In genomic region chr20:48709292-48709691, GRCh38 we compare ENCODE assay signal across 26 cellular contexts.
DNase-seq lines count a peak whose midpoint lies in the region; ATAC-seq lines count a peak whose summit lies in the region.
"Had no signal": no experiment of that assay in that cellular context is flagged by ENCODE, and none has a peak within 500 bp of the region (broad histone marks: within the 10 kb centered on the region; RNA-seq: fewer than 3 reads in every experiment).

No MANE protein-coding gene starts in this region.

- H3K4me1 ChIP-seq in BLaER1 treated with 17β-estradiol and CSF1 and Interleukin-3, amounts not matched to agents 10 nM and 100 nM, result peaks cover 65 to 100% (median 99%) of the 10 kb centered on the region in 10 experiments
- H3K4me1 ChIP-seq: pancreas had no signal

- H3K27me3 ChIP-seq in BLaER1 treated with 17β-estradiol and CSF1 and Interleukin-3, amounts not matched to agents 10 nM and 100 nM, result no peaks in the 10 kb centered on the region
- H3K27me3 ChIP-seq: pancreas, right atrium auricular region, suprapubic skin had no signal

- H3K9ac ChIP-seq in BLaER1 treated with 17β-estradiol and CSF1 and Interleukin-3, amounts not matched to agents 10 nM and 100 nM, result no peak overlapping the region

- H3K36me3 Mint-ChIP-seq in T-helper 17 cell (ENCODE audit: low read depth), result peaks cover 6% of the 10 kb centered on the region
- peaks cover 33% of the 10 kb centered on the region for H3K36me3 Mint-ChIP-seq in effector memory CD8-positive, alpha-beta T cell (ENCODE audit: insufficient read depth)

- no peak for DNase-seq in T-helper 17 cell
- DNase-seq in effector memory CD8-positive, alpha-beta T cell, result no peak
- DNase-seq in posterior vena cava (ENCODE audit: low spot score), result peak; percentile 35
- no peak for DNase-seq in NCI-H1436 treated with DMSO at 0.1 percent for 48 hours (lab: John Stamatoyannopoulos, UW)
- DNase-seq: activated CD4-positive, alpha-beta T cell treated with anti-CD3 and anti-CD28 coated beads, Interleukin-2, amount 50 U/mL, for 1 hour; activated effector memory CD4-positive, alpha-beta T cell treated with Interleukin-2 at 50 U/mL for 16 hours; activated naive CD8-positive, alpha-beta T cell treated with anti-CD3 and anti-CD28 coated beads, Interleukin-2, amount 50 U/mL, for 24 hours; effector CD4-positive, alpha-beta T cell; Kasumi-1; NCI-H1694 treated with DMSO at 0.1 percent for 48 hours; NCI-H2171; NCI-H524; nephron progenitor cell; NK-92 treated with Interleukin-12 subunit alpha and Interleukin-12 subunit beta, amount 100 ng/mL, for 24 hours; PC-9; Right ventricle myocardium superior; stimulated activated CD4-positive, alpha-beta T cell treated with anti-CD3 and anti-CD28 coated beads, Interleukin-4, amount 100 ng/mL, for 1 hour; T-helper 9 cell had no signal

- H3K27ac Mint-ChIP-seq in T-helper 17 cell, result peak overlapping the region; percentile 56
- peak overlapping the region; percentile 67 to 68 for H3K27ac Mint-ChIP-seq in effector memory CD8-positive, alpha-beta T cell

- intact Hi-C loops in posterior vena cava (cut with DNase I), result loop anchor here in 1 of 2 donors (1.0 kb wide), 1 partner anchor 23 kb away; no protein-coding TSS in a partner anchor

- peaks cover 0 to 100% (median 0%) of the 10 kb centered on the region in 11 experiments; a peak in 6 of 22 replicates for H4K20me1 ChIP-seq in BLaER1 treated with 17β-estradiol and CSF1 and Interleukin-3, amounts not matched to agents 10 nM and 100 nM

- ATAC-seq in T-helper 17 cell (no peak), HG02642 (IDR thresholded peaks at IDR 0.05; ENCODE audit: poor library complexity, unreplicated experiment) (no peak), HG02938 (IDR thresholded peaks at IDR 0.05; ENCODE audit: unreplicated experiment) (no peak)
- no peak for ATAC-seq in effector memory CD8-positive, alpha-beta T cell (replicated peaks)
- ATAC-seq: activated naive CD8-positive, alpha-beta T cell treated with anti-CD3 and anti-CD28 coated beads, Interleukin-2, amount 50 U/mL, for 24 hours; pancreas had no signal

- H3K27ac ChIP-seq in BLaER1 treated with 17β-estradiol and CSF1 and Interleukin-3, amounts not matched to agents 10 nM and 100 nM, result peak overlapping the region in 2 of 11 experiments; percentile 20 to 40; a peak in 1 of 22 replicates
- H3K27ac ChIP-seq: pancreas, PC-9, right atrium auricular region, suprapubic skin, VCaP had no signal

- no peaks in the 10 kb centered on the region for H3K9me3 Mint-ChIP-seq in effector memory CD8-positive, alpha-beta T cell
- H3K9me3 Mint-ChIP-seq: activated naive CD8-positive, alpha-beta T cell treated with anti-CD3 and anti-CD28 coated beads, Interleukin-2, amount 50 U/mL, for 24 hours; nephron progenitor cell had no signal

- peak overlapping the region; percentile 36 for H3K4me3 Mint-ChIP-seq in T-helper 17 cell
- H3K4me3 Mint-ChIP-seq in effector memory CD8-positive, alpha-beta T cell, result no peak overlapping the region
- H3K4me3 Mint-ChIP-seq: activated naive CD8-positive, alpha-beta T cell treated with anti-CD3 and anti-CD28 coated beads, Interleukin-2, amount 50 U/mL, for 24 hours; CD14-positive monocyte; nephron progenitor cell had no signal

- no peaks in the 10 kb centered on the region for H3K9me3 ChIP-seq in BLaER1 treated with 17β-estradiol and CSF1 and Interleukin-3, amounts not matched to agents 10 nM and 100 nM (replicated peaks in 1 of 11)
- no peaks in the 10 kb centered on the region for H3K9me3 ChIP-seq in T-helper 17 cell (ENCODE audit: control insufficient read depth, low read length, poor library complexity, severe bottlenecking)
- H3K9me3 ChIP-seq: pancreas, right atrium auricular region, suprapubic skin had no signal

- no peak overlapping the region for H3K4me3 ChIP-seq in BLaER1 treated with 17β-estradiol and CSF1 and Interleukin-3, amounts not matched to agents 10 nM and 100 nM
- H3K4me3 ChIP-seq: pancreas, PC-9, right atrium auricular region, suprapubic skin had no signal

- peaks cover 0 to 69% (median 18%) of the 10 kb centered on the region in 11 experiments; a peak in 13 of 22 replicates for H3K36me3 ChIP-seq in BLaER1 treated with 17β-estradiol and CSF1 and Interleukin-3, amounts not matched to agents 10 nM and 100 nM
- H3K36me3 ChIP-seq: pancreas, right atrium auricular region, suprapubic skin had no signal

- peaks cover 52% of the 10 kb centered on the region for H3K4me1 Mint-ChIP-seq in T-helper 17 cell
- peaks cover 57 to 67% of the 10 kb centered on the region in 2 donors for H3K4me1 Mint-ChIP-seq in effector memory CD8-positive, alpha-beta T cell (ENCODE audit: low read depth in 2 of 2)

- H3K4me2 ChIP-seq in BLaER1 treated with 17β-estradiol and CSF1 and Interleukin-3, amounts not matched to agents 10 nM and 100 nM, result peak overlapping the region in 9 of 11 experiments; percentile 3 to 84 (median 59); a peak in 17 of 22 replicates
- H3K4me2 ChIP-seq: PC-9 had no signal

- no peaks in the 10 kb centered on the region for H3K27me3 Mint-ChIP-seq in T-helper 17 cell
- no peaks in the 10 kb centered on the region for H3K27me3 Mint-ChIP-seq in effector memory CD8-positive, alpha-beta T cell
- H3K27me3 Mint-ChIP-seq: activated naive CD8-positive, alpha-beta T cell treated with anti-CD3 and anti-CD28 coated beads, Interleukin-2, amount 50 U/mL, for 24 hours had no signal
